ENCODE assay signal across 11 cellular contexts in genomic region chr9:136928591-136928990, GRCh38. TPM values are rescaled to one million over a fixed set of nuclear protein-coding genes. Genes with fewer than 3 reads are reported as not detected.
DNase-seq lines count a peak whose midpoint lies in the region; ATAC-seq and TF ChIP-seq lines count a peak whose summit lies in the region.
"Had no signal": no experiment of that assay in that cellular context is flagged by ENCODE, and none has a peak within 500 bp of the region (broad histone marks: within the 10 kb centered on the region; RNA-seq: fewer than 3 reads in every experiment).

No MANE protein-coding gene starts in this region.

- H3K9me3 Mint-ChIP-seq in HFFc6 = no peaks in the 10 kb centered on the region

- H3K4me1 Mint-ChIP-seq in HFFc6 (ENCODE audit: low read depth) = peaks cover 9% of the 10 kb centered on the region
- H3K4me1 Mint-ChIP-seq in T-helper 17 cell = peaks cover 16% of the 10 kb centered on the region

- H3K36me3 Mint-ChIP-seq in HFFc6 (ENCODE audit: low read depth) = peaks cover 29% of the 10 kb centered on the region
- H3K36me3 Mint-ChIP-seq in T-helper 17 cell (ENCODE audit: low read depth) = peaks cover 2% of the 10 kb centered on the region

- 70 to 85% (median 76%) methylated on average over 6 to 9 of the region's 9 CpGs for WGBS in spleen, 5 donors

- peak overlapping the region; percentile 3; the same call in 1 of the 2 replicates for H3K27ac Mint-ChIP-seq in HFFc6
- peak overlapping the region; percentile 41 for H3K27ac Mint-ChIP-seq in T-helper 17 cell

- peaks cover 0 to 17% (median 5%) of the 10 kb centered on the region in 6 donors for H3K4me1 ChIP-seq in spleen

- DNase-seq in HFFc6 (no peak), T-helper 17 cell (no peak), left cardiac atrium (no peak), spleen (no peak), DMS79 treated with DMSO at 0.1 percent for 48 hours (lab: John Stamatoyannopoulos, UW) (no peak), brain microvascular endothelial cell (no peak), HPDE6-E6E7 (ENCODE audit: extremely low spot score) (no peak)
- DNase-seq: OCI-M1 had no signal

- H3K4me3 ChIP-seq in spleen (no peak overlapping the region), brain microvascular endothelial cell (ENCODE audit: low read depth, low read length) (no peak overlapping the region)

- H3K27ac ChIP-seq in spleen (peak overlapping the region in 5 of 8 donors; percentile 11 to 60 (median 48)), brain microvascular endothelial cell (no peak overlapping the region)

- H3K9me3 ChIP-seq in T-helper 17 cell (ENCODE audit: control insufficient read depth, low read length, poor library complexity, severe bottlenecking) (no peaks in the 10 kb centered on the region), spleen (no peaks in the 10 kb centered on the region)

- in situ Hi-C loops in brain microvascular endothelial cell (cut with HindIII; ENCODE audit: low pct_ligation_motif_present, low sequenced_read_pairs) = loop anchor here (25.0 kb wide), 1 partner anchor 109 kb away; the partner anchor contains the start of genes ABCA2, FUT7 and NPDC1

- TF ChIP-seq CTCF in HFFc6 (IDR thresholded peaks at IDR 0.05) (no peak), spleen (IDR thresholded peaks at IDR 0.05 in 8 of 11, conservative IDR thresholded peaks at IDR 0.05 in 3 of 11) (no peak), brain microvascular endothelial cell (IDR thresholded peaks at IDR 0.05; ENCODE audit: low read depth, low read length, missing control alignments) (no peak)

- peaks cover 0 to 61% (median 36%) of the 10 kb centered on the region in 6 donors for H3K36me3 ChIP-seq in spleen
- peaks cover 8% of the 10 kb centered on the region for H3K36me3 ChIP-seq in brain microvascular endothelial cell (replicated peaks)

- no peak for TF ChIP-seq POLR2A in spleen (IDR thresholded peaks at IDR 0.05)

- H3K27me3 ChIP-seq in spleen (replicated peaks in 1 of 7) (no peaks in the 10 kb centered on the region), brain microvascular endothelial cell (replicated peaks) (no peaks in the 10 kb centered on the region)

- H3K27me3 Mint-ChIP-seq in HFFc6 (ENCODE audit: insufficient read depth) (no peaks in the 10 kb centered on the region; the same call in 1 of the 2 replicates), T-helper 17 cell (no peaks in the 10 kb centered on the region)

- H3K4me3 Mint-ChIP-seq in HFFc6 (no peak overlapping the region), T-helper 17 cell (no peak overlapping the region)

- ATAC-seq in T-helper 17 cell = no peak
- ATAC-seq in left cardiac atrium = peak; percentile 70 to 82
- ATAC-seq in GM19324 (IDR thresholded peaks at IDR 0.05; ENCODE audit: low FRiP score, unreplicated experiment) = no peak

- intact Hi-C loops in left cardiac atrium (cut with DNase I) (loop anchor here in 1 of 2 donors (10.0 kb wide), 1 partner anchor 64 kb away; the partner anchor contains the start of gene EDF1), spleen (cut with DNase I; ENCODE audit: low total_unique reads) (no loop called here)

RNA-seq across cellular contexts. Expression of gene FBXW5, which starts 15.9 kb away (rescaled TPM):
- total RNA-seq in HFFc6 (2021; fragmentation: NEBNext Ultra II Directional; extraction: Animal tissue kit (Norgen Biotek cat#: 25700)) = 100 to 1,000 TPM in 1 of 6 experiments, 10 to 100 TPM in 5; 89.1 to 102 (median 94.4) TPM
- 10 to 100 TPM; 84.3 to 88.4 TPM for total RNA-seq in T-helper 17 cell
- total RNA-seq in left cardiac atrium = 100 to 1,000 TPM in 1 of 2 donors, 10 to 100 TPM in 1; 98.4 to 130 TPM
- 100 to 1,000 TPM in 6 of 7 donors, 10 to 100 TPM in 1; 97.6 to 170 (median 105) TPM for total RNA-seq in spleen
- polyA plus RNA-seq in spleen = 100 to 1,000 TPM in 2 of 3 donors, 10 to 100 TPM in 1; 90.8 to 154 (median 123) TPM

RNA-seq across cellular contexts. Expression of gene C8G, which starts 16.5 kb away (rescaled TPM):
- total RNA-seq in HFFc6 (2021; fragmentation: NEBNext Ultra II Directional; extraction: Animal tissue kit (Norgen Biotek cat#: 25700)) = 1 to 10 TPM in 3 of 6 experiments, under 1 TPM in 3; 0.51 to 1.8 (median 0.97) TPM
- total RNA-seq in T-helper 17 cell (1 to 10 TPM; 1.4 to 2.7 TPM), left cardiac atrium (1 to 10 TPM in 1 of 2 donors, under 1 TPM in 1; 0.88 to 3.5 TPM), spleen (1 to 10 TPM in 6 of 7 donors, not detected in 1; 2.3 to 7.4 (median 3.8) TPM)
- polyA plus RNA-seq in spleen = 1 to 10 TPM; 3.2 to 4.3 (median 3.7) TPM

RNA-seq across cellular contexts. Expression of gene LCN12, which starts 23.5 kb away (rescaled TPM):
- under 1 TPM in 2 of 6 experiments, not detected in 4; 0.14 to 0.31 TPM for total RNA-seq in HFFc6 (2021; fragmentation: NEBNext Ultra II Directional; extraction: Animal tissue kit (Norgen Biotek cat#: 25700))
- 1 to 10 TPM; 2.6 to 4.2 TPM for total RNA-seq in T-helper 17 cell
- total RNA-seq in left cardiac atrium = 10 to 100 TPM in 1 of 2 donors, 1 to 10 TPM in 1; 7.0 to 11.9 TPM
- 10 to 100 TPM in 4 of 7 donors, 1 to 10 TPM in 3; 3.1 to 63.4 (median 12.5) TPM for total RNA-seq in spleen
- polyA plus RNA-seq in spleen = 1 to 10 TPM in 2 of 3 donors, under 1 TPM in 1; 0.83 to 6.7 (median 4.8) TPM
- total RNA-seq: dermis microvascular lymphatic vessel endothelial cell, subcutaneous adipose tissue had no signal

RNA-seq across cellular contexts. Expression of gene TRAF2, which starts 42.3 kb away (rescaled TPM):
- 10 to 100 TPM; 11.1 to 15.9 (median 13.6) TPM for total RNA-seq in HFFc6 (2021; fragmentation: NEBNext Ultra II Directional; extraction: Animal tissue kit (Norgen Biotek cat#: 25700))
- 10 to 100 TPM; 20.8 to 21.4 TPM for total RNA-seq in T-helper 17 cell
- 10 to 100 TPM in 1 of 2 donors, 1 to 10 TPM in 1; 8.8 to 11.8 TPM for total RNA-seq in left cardiac atrium
- 10 to 100 TPM; 14.9 to 49.7 (median 29.6) TPM for total RNA-seq in spleen
- 10 to 100 TPM; 13.6 to 23.1 (median 19.6) TPM for polyA plus RNA-seq in spleen

RNA-seq across cellular contexts. Expression of gene PTGDS, which starts 48.7 kb away (rescaled TPM):
- total RNA-seq in HFFc6 (2021; fragmentation: NEBNext Ultra II Directional; extraction: Animal tissue kit (Norgen Biotek cat#: 25700)) = not detected
- total RNA-seq in T-helper 17 cell (100 to 1,000 TPM in 1 of 2 donors, 10 to 100 TPM in 1; 21.4 to 166 TPM), left cardiac atrium (1,000 to 10,000 TPM; 3,329 to 4,014 TPM), spleen (100 to 1,000 TPM; 134 to 457 (median 378) TPM)
- 1,000 to 10,000 TPM in 1 of 3 donors, 100 to 1,000 TPM in 2; 462 to 1,396 (median 703) TPM for polyA plus RNA-seq in spleen

Comparison
In these comparisons a context has a peak if more than half of its experiments do, and no peak if none do; other contexts are left out.
1. ATAC-seq: peak in left cardiac atrium (2 of 2); none in T-helper 17 cell (single experiment) and GM19324 (single experiment).